ENCODE assay signal across 10 cellular contexts in the genomic region with DNA sequence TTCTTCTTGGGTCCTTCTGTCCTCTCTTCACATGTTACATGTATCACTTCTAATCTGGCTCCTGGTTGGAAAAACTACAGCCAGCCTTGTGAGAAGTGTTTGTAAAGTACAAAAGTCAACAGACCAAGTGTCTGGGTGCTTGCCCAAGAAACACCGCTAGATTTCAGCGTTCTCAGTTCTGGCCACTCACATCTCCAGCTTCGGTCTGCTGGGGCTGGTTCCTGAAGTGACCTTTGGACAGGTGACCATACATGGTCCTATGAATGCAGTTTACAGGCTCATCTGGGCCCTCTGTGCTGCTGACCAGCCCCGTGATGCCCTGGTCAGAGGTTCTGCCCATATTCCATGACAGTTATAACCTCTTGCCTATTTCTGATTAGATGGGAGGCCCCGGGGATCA. TPM values are rescaled to one million over a fixed set of nuclear protein-coding genes. Genes with fewer than 3 reads are reported as not detected.
A peak's percentile ranks its signal among the peaks of the same experiment; 100 is the strongest.
DNase-seq lines count a peak whose midpoint lies in the region; ATAC-seq and TF ChIP-seq lines count a peak whose summit lies in the region.
"Had no signal": no experiment of that assay in that cellular context is flagged by ENCODE, and none has a peak within 500 bp of the region (broad histone marks: within the 10 kb centered on the region; RNA-seq: fewer than 3 reads in every experiment).

No MANE protein-coding gene starts in this region.

- no peaks in the 10 kb centered on the region for H3K9me3 ChIP-seq in spleen

- POLR2A ChIA-PET in T-cell (lab: Charles Lee), result no interaction called here

- H3K4me3 Mint-ChIP-seq in T-cell (peak overlapping the region in 1 of 3 donors; percentile 47), immature natural killer cell (peak overlapping the region; percentile 66 to 87 (median 80)), progenitor cell of endocrine pancreas (ENCODE audit: low read depth) (no peak overlapping the region)

- intact Hi-C loops in spleen (cut with DNase I; ENCODE audit: low total_unique reads), result no loop called here

- peaks cover 0 to 56% (median 10%) of the 10 kb centered on the region in 6 donors for H3K36me3 ChIP-seq in spleen

- peaks cover 67 to 100% (median 89%) of the 10 kb centered on the region in 6 donors for H3K4me1 ChIP-seq in spleen

- H3K9me3 Mint-ChIP-seq in T-cell (no peaks in the 10 kb centered on the region), immature natural killer cell (peaks cover 0 to 2% (median 0%) of the 10 kb centered on the region in 6 donors), progenitor cell of endocrine pancreas (ENCODE audit: low read depth) (no peaks in the 10 kb centered on the region)

- H3K36me3 Mint-ChIP-seq in T-cell (peaks cover 66% of the 10 kb centered on the region), immature natural killer cell (peaks cover 21 to 47% (median 27%) of the 10 kb centered on the region in 3 donors), progenitor cell of endocrine pancreas (ENCODE audit: insufficient read depth) (peaks cover 14% of the 10 kb centered on the region)

- TF ChIP-seq CTCF in spleen (IDR thresholded peaks at IDR 0.05 in 8 of 11, conservative IDR thresholded peaks at IDR 0.05 in 3 of 11) (no peak), progenitor cell of endocrine pancreas (IDR thresholded peaks at IDR 0.05; ENCODE audit: unreplicated experiment) (no peak)

- peak overlapping the region in 7 of 8 donors; percentile 81 to 97 (median 91) for H3K27ac ChIP-seq in spleen

- 86 to 96% (median 93%) methylated on average over 4 to 5 of the region's 5 CpGs for WGBS in spleen, 5 donors

- no peak overlapping the region for H3K4me3 ChIP-seq in spleen

- peak overlapping the region; percentile 94 to 97 for H3K27ac Mint-ChIP-seq in T-cell
- H3K27ac Mint-ChIP-seq in immature natural killer cell, result peak overlapping the region; percentile 94 to 99 (median 98)
- H3K27ac Mint-ChIP-seq in progenitor cell of endocrine pancreas, result no peak overlapping the region

- TF ChIP-seq POLR2A in spleen (IDR thresholded peaks at IDR 0.05), result no peak

- no peaks in the 10 kb centered on the region for H3K27me3 ChIP-seq in spleen (replicated peaks in 1 of 7)

- H3K4me1 Mint-ChIP-seq in T-cell, result peaks cover 97 to 100% (median 98%) of the 10 kb centered on the region in 3 donors
- peaks cover 97 to 100% of the 10 kb centered on the region in 2 donors for H3K4me1 Mint-ChIP-seq in immature natural killer cell
- peaks cover 17% of the 10 kb centered on the region for H3K4me1 Mint-ChIP-seq in progenitor cell of endocrine pancreas (ENCODE audit: low read depth)

- CTCF ChIA-PET in T-cell (lab: Charles Lee), result no interaction called here

- H3K27me3 Mint-ChIP-seq in T-cell (no peaks in the 10 kb centered on the region), immature natural killer cell (ENCODE audit: low read depth in 3 of 3) (peaks cover 2 to 22% (median 19%) of the 10 kb centered on the region in 3 donors), progenitor cell of endocrine pancreas (no peaks in the 10 kb centered on the region)

- DNase-seq in NCI-H2196 (lab: John Stamatoyannopoulos, UW; ENCODE audit: unreplicated experiment), result peak; percentile 20
- no peak for DNase-seq in NCI-H2196 treated with DMSO at 0.1 percent for 48 hours (lab: John Stamatoyannopoulos, UW; ENCODE audit: unreplicated experiment)
- DNase-seq in T-cell, result no peak
- DNase-seq in immature natural killer cell, result no peak
- DNase-seq in spleen, result peak; percentile 32
- DNase-seq in progenitor cell of endocrine pancreas (ENCODE audit: low spot score, unreplicated experiment), result no peak
- no peak for DNase-seq in stimulated activated CD4-positive, alpha-beta T cell treated with anti-CD3 and anti-CD28 coated beads, Interleukin-1b, Interleukin-23, amount 100 ng/mL, for 48 hours
- no peak for DNase-seq in HUDEP-2 (lab: John Stamatoyannopoulos, UW; ENCODE audit: unreplicated experiment in 76 of 76)
- DNase-seq: 8988T, NCI-H146 had no signal

- no peak for ATAC-seq in T-cell (replicated peaks in 1 of 4)

RNA-seq across cellular contexts. Expression of a gene that starts 19.5 kb away (rescaled TPM):
- total RNA-seq in T-cell, result 10 to 100 TPM; 72.0 to 91.7 (median 83.9) TPM
- polyA plus RNA-seq in immature natural killer cell, result 10 to 100 TPM; 39.1 to 55.0 (median 42.4) TPM
- total RNA-seq in spleen, result 100 to 1,000 TPM in 3 of 7 donors, 10 to 100 TPM in 4; 26.2 to 142 (median 83.1) TPM
- polyA plus RNA-seq in spleen, result 10 to 100 TPM; 18.3 to 31.0 (median 19.5) TPM
- 49.7 and 54.7 TPM in 2 replicates for total RNA-seq in progenitor cell of endocrine pancreas

Comparison
In these comparisons a context has a peak if more than half of its experiments do, and no peak if none do; other contexts are left out.
1. DNase-seq: peak in NCI-H2196 (single experiment) and spleen (single experiment); none in NCI-H2196 treated with DMSO at 0.1 percent for 48 hours (single experiment), T-cell (0 of 34), immature natural killer cell (0 of 3), progenitor cell of endocrine pancreas (single experiment), stimulated activated CD4-positive, alpha-beta T cell treated with anti-CD3 and anti-CD28 coated beads, Interleukin-1b, Interleukin-23, amount 100 ng/mL, for 48 hours (single experiment) and HUDEP-2 (0 of 76).